In the genomic region with DNA sequence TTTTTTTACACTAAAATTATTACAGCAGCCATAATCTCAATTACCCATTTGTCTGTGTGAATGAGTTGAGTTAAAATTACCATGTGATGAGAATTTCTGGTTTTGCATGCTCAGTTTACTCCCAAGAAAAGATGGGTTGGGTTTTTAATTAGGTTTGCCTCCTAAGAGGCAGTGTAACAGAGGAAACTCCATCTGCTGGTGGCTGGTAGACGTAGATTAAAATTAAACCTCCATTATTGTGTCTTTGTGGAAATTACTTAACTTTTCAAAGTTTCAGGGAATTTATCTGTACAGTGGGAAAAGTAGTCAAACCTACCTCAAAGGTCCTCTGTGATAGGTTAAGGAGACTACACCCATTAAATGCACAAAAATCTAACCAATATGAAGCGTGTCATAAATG, we compare ENCODE assay signal across 24 cellular contexts.
DNase-seq lines count a peak whose midpoint lies in the region; ATAC-seq, FAIRE-seq and TF ChIP-seq lines count a peak whose summit lies in the region.
"Had no signal": no experiment of that assay in that cellular context is flagged by ENCODE, and none has a peak within 500 bp of the region (broad histone marks: within the 10 kb centered on the region; RNA-seq: fewer than 3 reads in every experiment).

No MANE protein-coding gene starts in this region.

- no peak overlapping the region for H3K27ac Mint-ChIP-seq in MCF 10A (ENCODE audit: low read depth, unreplicated experiment)
- no peak overlapping the region for H3K27ac Mint-ChIP-seq in activated T-helper 2 cell treated with anti-CD3 and anti-CD28 coated beads, Interferon-gamma antibody, Interleukin-2, Interleukin-4, amounts not matched to agents 10 μg/mL and 5 μg/mL and 100 μg/mL, durations not matched to agents 14 hours and 24 hours and 36 hours
- H3K27ac Mint-ChIP-seq: CD14-positive monocyte, natural killer cell had no signal

- ATAC-seq in PC-3 (peak; percentile 73), HG02938 (IDR thresholded peaks at IDR 0.05; ENCODE audit: unreplicated experiment) (no peak), GM21723 (IDR thresholded peaks at IDR 0.05; ENCODE audit: unreplicated experiment) (no peak)
- ATAC-seq: A549, esophagus mucosa, gastroesophageal sphincter, GM12878, natural killer cell had no signal

- no peak overlapping the region for H4K91ac ChIP-seq in H1 (replicated peaks; ENCODE audit: insufficient read length, low read length)

- POLR2A ChIA-PET in MCF 10A (lab: Yijun Ruan, JAX) (interaction anchor here (0.7 kb wide), 1 partner anchor 327 kb away, joined by 3 read pairs; no protein-coding TSS in a partner anchor), PC-3 (lab: Charles Lee; ENCODE audit: unreplicated experiment) (interaction anchor here (0.6 kb wide), 1 partner anchor 1606 kb away, joined by 5 read pairs; no protein-coding TSS in a partner anchor), H1 (lab: Charles Lee; ENCODE audit: partially characterized antibody) (no interaction called here), A673 (lab: Charles Lee; ENCODE audit: low non-redundant PET) (no interaction called here)

- CTCF ChIA-PET in MCF 10A (lab: Yijun Ruan, JAX), result interaction anchor here (0.6 to 1.3 kb wide), 3 partner anchors 22 to 637 kb away, joined by 3 to 5 read pairs (median 4); no protein-coding TSS in a partner anchor
- CTCF ChIA-PET in PC-3 (lab: Charles Lee), result interaction anchor here (0.7 to 1.4 kb wide), 2 partner anchors 298 to 1029 kb away, joined by 3 to 4 read pairs; no protein-coding TSS in a partner anchor
- CTCF ChIA-PET in H1 (lab: Charles Lee; ENCODE audit: partially characterized antibody), result interaction anchor here (0.6 to 1.6 kb wide), 4 partner anchors 9 to 800 kb away, joined by 3 to 4 read pairs (median 3); no protein-coding TSS in a partner anchor
- CTCF ChIA-PET in A673 (lab: Charles Lee), result no interaction called here

- H3K27me3 ChIP-seq in breast epithelium (no peaks in the 10 kb centered on the region), PC-3 (ENCODE audit: low read length) (no peaks in the 10 kb centered on the region), H1 (replicated peaks in 1 of 4; ENCODE audit: control insufficient read depth in 3 of 4, extremely low read depth in 1 of 4, insufficient read depth in 3 of 4, low read length in 3 of 4) (no peaks in the 10 kb centered on the region), A673 (replicated peaks; ENCODE audit: insufficient read depth, low read depth, low read length, poor library complexity) (no peaks in the 10 kb centered on the region)
- H3K27me3 ChIP-seq: adrenal gland, gastroesophageal sphincter, vagina had no signal

- H3K23me2 ChIP-seq in H1 (ENCODE audit: low read depth, low read length), result no peaks in the 10 kb centered on the region

- no peak overlapping the region for H2BK15ac ChIP-seq in H1 (ENCODE audit: low read length)

- no peak overlapping the region for H4K8ac ChIP-seq in H1 (ENCODE audit: extremely low read depth, insufficient read depth, low read length)

- H3K4me1 Mint-ChIP-seq in MCF 10A (ENCODE audit: insufficient read depth, unreplicated experiment), result peaks cover 8% of the 10 kb centered on the region
- H3K4me1 Mint-ChIP-seq in activated T-helper 2 cell treated with anti-CD3 and anti-CD28 coated beads, Interferon-gamma antibody, Interleukin-2, Interleukin-4, amounts not matched to agents 10 μg/mL and 5 μg/mL and 100 μg/mL, durations not matched to agents 14 hours and 24 hours and 36 hours (ENCODE audit: low read depth), result peaks cover 4% of the 10 kb centered on the region
- H3K4me1 Mint-ChIP-seq: CD14-positive monocyte, natural killer cell had no signal

- H3K4me1 ChIP-seq in breast epithelium (no peaks in the 10 kb centered on the region), PC-3 (ENCODE audit: insufficient read depth, low read length) (0 out of 2 replicates have a peak, but pooled peaks cover 4% of the 10 kb centered on the region), H1 (replicated peaks in 1 of 4; ENCODE audit: control insufficient read depth in 3 of 4, insufficient read depth in 4 of 4, low read length in 3 of 4) (no peaks in the 10 kb centered on the region), A673 (ENCODE audit: insufficient read depth, low read length, poor library complexity, severe bottlenecking) (no peaks in the 10 kb centered on the region)
- H3K4me1 ChIP-seq: A549, adrenal gland, gastroesophageal sphincter, vagina had no signal

- BruUV-seq in MCF 10A (replicated peaks; lab: Mats Ljungman, UMichigan) (no TSS peak), PC-3 (replicated peaks; lab: Mats Ljungman, UMichigan) (no TSS peak), A673 (replicated peaks; lab: Mats Ljungman, UMichigan) (no TSS peak)

- no peak overlapping the region for H2BK20ac ChIP-seq in H1 (ENCODE audit: low read length)

- H3K36me3 ChIP-seq in breast epithelium (no peaks in the 10 kb centered on the region), PC-3 (ENCODE audit: low read depth, low read length) (no peaks in the 10 kb centered on the region), H1 (ENCODE audit: control insufficient read depth in 2 of 4, insufficient read depth in 4 of 4, low read length in 3 of 4) (no peaks in the 10 kb centered on the region), A673 (ENCODE audit: insufficient read depth, low read length, poor library complexity, severe bottlenecking) (no peaks in the 10 kb centered on the region)
- H3K36me3 ChIP-seq: adrenal gland, gastroesophageal sphincter, vagina had no signal

- H3K27me3 Mint-ChIP-seq in MCF 10A (ENCODE audit: insufficient read depth, unreplicated experiment), result no peaks in the 10 kb centered on the region
- H3K27me3 Mint-ChIP-seq in activated T-helper 2 cell treated with anti-CD3 and anti-CD28 coated beads, Interferon-gamma antibody, Interleukin-2, Interleukin-4, amounts not matched to agents 10 μg/mL and 5 μg/mL and 100 μg/mL, durations not matched to agents 14 hours and 24 hours and 36 hours (ENCODE audit: low read depth), result no peaks in the 10 kb centered on the region

- no peak overlapping the region for H3K9ac ChIP-seq in PC-3 (ENCODE audit: low read length)
- no peak overlapping the region for H3K9ac ChIP-seq in H1 (replicated peaks in 1 of 4; ENCODE audit: extremely low read depth in 1 of 4, low read depth in 3 of 4, low read length in 3 of 4)

- TF ChIP-seq EP300 in H1 (IDR thresholded peaks at IDR 0.05; ENCODE audit: borderline replicate concordance in 1 of 2, low read depth in 2 of 2, low read length in 2 of 2), result no peak

- H3K36me3 Mint-ChIP-seq in MCF 10A (ENCODE audit: insufficient read depth, unreplicated experiment), result no peaks in the 10 kb centered on the region
- no peaks in the 10 kb centered on the region for H3K36me3 Mint-ChIP-seq in activated T-helper 2 cell treated with anti-CD3 and anti-CD28 coated beads, Interferon-gamma antibody, Interleukin-2, Interleukin-4, amounts not matched to agents 10 μg/mL and 5 μg/mL and 100 μg/mL, durations not matched to agents 14 hours and 24 hours and 36 hours (ENCODE audit: low read depth)
- H3K36me3 Mint-ChIP-seq: CD14-positive monocyte, natural killer cell had no signal

- H3K27ac ChIP-seq in breast epithelium (no peak overlapping the region), PC-3 (ENCODE audit: low read length) (no peak overlapping the region), H1 (ENCODE audit: low read depth, low read length) (no peak overlapping the region), A673 (ENCODE audit: low read depth, low read length, poor library complexity, severe bottlenecking) (no peak overlapping the region)
- H3K27ac ChIP-seq: A549, adrenal gland, gastroesophageal sphincter, vagina had no signal

- H4K5ac ChIP-seq in H1 (ENCODE audit: insufficient read length, low read depth, low read length), result no peak overlapping the region

- H2BK12ac ChIP-seq in H1 (ENCODE audit: low read depth, low read length), result no peak overlapping the region

- no peak overlapping the region for H3K4ac ChIP-seq in H1 (replicated peaks; ENCODE audit: insufficient read length, low read depth, low read length)

- H3K79me1 ChIP-seq in H1 (ENCODE audit: low read depth, low read length), result no peaks in the 10 kb centered on the region

- no peak overlapping the region for H2BK120ac ChIP-seq in H1 (replicated peaks; ENCODE audit: low read depth, low read length)

- no peaks in the 10 kb centered on the region for H3K9me3 Mint-ChIP-seq in MCF 10A (ENCODE audit: unreplicated experiment)
- peaks cover 5% of the 10 kb centered on the region for H3K9me3 Mint-ChIP-seq in activated T-helper 2 cell treated with anti-CD3 and anti-CD28 coated beads, Interferon-gamma antibody, Interleukin-2, Interleukin-4, amounts not matched to agents 10 μg/mL and 5 μg/mL and 100 μg/mL, durations not matched to agents 14 hours and 24 hours and 36 hours
- H3K9me3 Mint-ChIP-seq: CD14-positive monocyte had no signal

- H3K56ac ChIP-seq in H1 (replicated peaks; ENCODE audit: insufficient read length, low read depth, low read length), result no peak overlapping the region

- H3K9me3 ChIP-seq in breast epithelium, result no peaks in the 10 kb centered on the region
- H3K9me3 ChIP-seq in PC-3 (ENCODE audit: low read length), result no peaks in the 10 kb centered on the region
- no peaks in the 10 kb centered on the region for H3K9me3 ChIP-seq in H1 (ENCODE audit: insufficient read depth in 2 of 2, low read depth in 1 of 2, low read length in 1 of 2)
- H3K9me3 ChIP-seq in A673 (ENCODE audit: low read depth, low read length, poor library complexity, severe bottlenecking), result peaks cover 4% of the 10 kb centered on the region
- H3K9me3 ChIP-seq: A549, adrenal gland, gastroesophageal sphincter, vagina had no signal

- H3K23ac ChIP-seq in H1 (ENCODE audit: insufficient read length), result no peak overlapping the region

- TF ChIP-seq POLR2A in breast epithelium (IDR thresholded peaks at IDR 0.05) (no peak), H1 (IDR thresholded peaks at IDR 0.05; ENCODE audit: control extremely low read depth in 1 of 2, low read depth in 2 of 2, low read length in 2 of 2) (no peak)

- H3K4me3 ChIP-seq in breast epithelium (no peak overlapping the region), PC-3 (ENCODE audit: low read length) (no peak overlapping the region), H1 (ENCODE audit: extremely low read depth in 1 of 4, insufficient read depth in 2 of 4, low read depth in 3 of 4, low read length in 4 of 4) (no peak overlapping the region), A673 (ENCODE audit: low read depth, low read length, poor library complexity, severe bottlenecking) (no peak overlapping the region)
- H3K4me3 ChIP-seq: A549, adrenal gland, gastroesophageal sphincter, GM12878, vagina had no signal

- H3K4me3 Mint-ChIP-seq in MCF 10A (ENCODE audit: unreplicated experiment), result no peak overlapping the region
- no peak overlapping the region for H3K4me3 Mint-ChIP-seq in activated T-helper 2 cell treated with anti-CD3 and anti-CD28 coated beads, Interferon-gamma antibody, Interleukin-2, Interleukin-4, amounts not matched to agents 10 μg/mL and 5 μg/mL and 100 μg/mL, durations not matched to agents 14 hours and 24 hours and 36 hours (ENCODE audit: low read depth)
- H3K4me3 Mint-ChIP-seq: CD14-positive monocyte, natural killer cell had no signal

- DNase-seq in MCF 10A (ENCODE audit: unreplicated experiment) (peak; percentile 4), breast epithelium (ENCODE audit: low spot score in 2 of 2) (no peak), PC-3 (peak; percentile 37), H1 (ENCODE audit: low read depth in 1 of 2, low spot score in 2 of 2) (no peak), A673 (ENCODE audit: low spot score) (no peak)
- DNase-seq in activated T-helper 2 cell treated with anti-CD3 and anti-CD28 coated beads, Interferon-gamma antibody, Interleukin-2, Interleukin-4, amounts not matched to agents 10 μg/mL and 5 μg/mL and 100 μg/mL, durations not matched to agents 14 hours and 24 hours and 36 hours (ENCODE audit: low spot score), result no peak
- DNase-seq: activated CD4-positive, alpha-beta T cell treated with anti-CD3 and anti-CD28 coated beads, Interleukin-2, amount 50 U/mL, for 48 hours; activated T-cell treated with anti-CD3 and anti-CD28 coated beads for 4 hours; adrenal gland; DMS 273 treated with DMSO at 0.1 percent for 48 hours; kidney glomerular epithelial cell; natural killer cell; NCI-H1436; NCI-H2171 treated with DMSO at 0.1 percent for 48 hours; NCI-H526 treated with DMSO at 0.1 percent for 48 hours; posterior cingulate gyrus had no signal

- H2AK5ac ChIP-seq in H1 (ENCODE audit: low read depth, low read length), result no peak overlapping the region

- H3K18ac ChIP-seq in H1 (ENCODE audit: extremely low read depth, low read length), result no peak overlapping the region

- H3F3A ChIP-seq in PC-3 (ENCODE audit: low read length, unreplicated experiment), result no peaks in the 10 kb centered on the region

- H3K9me2 ChIP-seq in PC-3 (replicated peaks; ENCODE audit: low read length), result no peaks in the 10 kb centered on the region

- intact Hi-C loops in MCF 10A (cut with micrococcal nuclease) (loop anchor here (10.0 kb wide), 1 partner anchor 288 kb away; no protein-coding TSS in a partner anchor), breast epithelium (cut with DNase I; ENCODE audit: low total_unique reads) (no loop called here), PC-3 (cut with micrococcal nuclease) (loop anchor here (1.0 to 5.0 kb wide), 5 partner anchors 246 to 1030 kb away; no protein-coding TSS in a partner anchor), A673 (cut with micrococcal nuclease; ENCODE audit: unreplicated experiment) (no loop called here)
- intact Hi-C loops in activated T-helper 2 cell treated with anti-CD3 and anti-CD28 coated beads, Interferon-gamma antibody, Interleukin-2, Interleukin-4, amounts not matched to agents 10 μg/mL and 5 μg/mL and 100 μg/mL, durations not matched to agents 14 hours and 24 hours and 36 hours (cut with micrococcal nuclease), result no loop called here

- H2AFZ ChIP-seq in PC-3 (ENCODE audit: low read length) (no peak overlapping the region), H1 (ENCODE audit: low read length) (peak overlapping the region; percentile 61; the same call in 1 of the 2 replicates)

- H4K20me1 ChIP-seq in PC-3 (ENCODE audit: low read length) (no peaks in the 10 kb centered on the region), H1 (replicated peaks in 1 of 2; ENCODE audit: control insufficient read depth in 1 of 2, insufficient read depth in 2 of 2, low read length in 2 of 2) (no peaks in the 10 kb centered on the region)

- no peaks in the 10 kb centered on the region for H3K79me2 ChIP-seq in PC-3 (ENCODE audit: low read length)
- H3K79me2 ChIP-seq in H1 (ENCODE audit: control insufficient read depth in 1 of 2, insufficient read depth in 2 of 2, low read length in 2 of 2), result no peaks in the 10 kb centered on the region

- TF ChIP-seq RAD21 in H1 (IDR thresholded peaks at IDR 0.05 in 1 of 2, conservative IDR thresholded peaks at IDR 0.05 in 1 of 2; ENCODE audit: low read depth in 2 of 2, low read length in 2 of 2), result peak; percentile 28 to 35; a peak in 3 of 4 replicates

- H3K4me2 ChIP-seq in PC-3 (ENCODE audit: low read length) (no peak overlapping the region), H1 (ENCODE audit: insufficient read depth in 1 of 2, low read depth in 2 of 2, low read length in 2 of 2) (no peak overlapping the region)
- H3K4me2 ChIP-seq: A549 had no signal

- no peak for FAIRE-seq in H1 (lab: Jason Lieb, UNC)
- FAIRE-seq: A549, GM12878 had no signal

- no peak overlapping the region for H2BK5ac ChIP-seq in H1 (ENCODE audit: low read depth, low read length)

- WGBS in H1 (ENCODE audit: extremely low coverage in 1 of 2, insufficient coverage in 1 of 2, insufficient read length in 1 of 2, insufficient replicate concordance in 2 of 2, low coverage in 1 of 2, low lambda C conversion rate in 2 of 2, missing lambda C conversion rate in 1 of 2), 2 experiments, result 92% methylated on average over 2 of the region's 2 CpGs; no CpG with 5 or more reads in 1 of the 2 experiments

- no peak overlapping the region for H3K14ac ChIP-seq in H1 (ENCODE audit: insufficient read length)

- no peak for TF ChIP-seq CTCF in MCF 10A (IDR thresholded peaks at IDR 0.05; ENCODE audit: unreplicated experiment)
- TF ChIP-seq CTCF in breast epithelium (IDR thresholded peaks at IDR 0.05), result no peak
- TF ChIP-seq CTCF in PC-3 (conservative IDR thresholded peaks at IDR 0.05; ENCODE audit: low read depth, low read length), result peak; percentile 72
- TF ChIP-seq CTCF in H1 (IDR thresholded peaks at IDR 0.05; ENCODE audit: control extremely low read depth in 1 of 3, insufficient read depth in 1 of 3, low read depth in 1 of 3, low read length in 3 of 3), result peak in 2 of 3 experiments; percentile 10 to 26; a peak in 2 of 4 replicates
- TF ChIP-seq CTCF in A673 (conservative IDR thresholded peaks at IDR 0.05; ENCODE audit: low read depth, low read length), result no peak

Comparison
In these comparisons a context has a peak if more than half of its experiments do, and no peak if none do; other contexts are left out.
1. DNase-seq: peak in MCF 10A (single experiment) and PC-3 (single experiment); none in breast epithelium (0 of 2), H1 (0 of 2), activated T-helper 2 cell treated with anti-CD3 and anti-CD28 coated beads, Interferon-gamma antibody, Interleukin-2, Interleukin-4, amounts not matched to agents 10 μg/mL and 5 μg/mL and 100 μg/mL, durations not matched to agents 14 hours and 24 hours and 36 hours (single experiment) and A673 (single experiment).
2. intact Hi-C loops: an anchor here in MCF 10A (10.0 kb wide) and PC-3 (1.0 to 5.0 kb wide); none called in breast epithelium, activated T-helper 2 cell treated with anti-CD3 and anti-CD28 coated beads, Interferon-gamma antibody, Interleukin-2, Interleukin-4, amounts not matched to agents 10 μg/mL and 5 μg/mL and 100 μg/mL, durations not matched to agents 14 hours and 24 hours and 36 hours and A673.
3. CTCF ChIP-seq: peak in PC-3 (single experiment) and H1 (2 of 3); none in MCF 10A (single experiment), breast epithelium (0 of 3) and A673 (single experiment).
4. POLR2A ChIA-PET loops: an anchor here in MCF 10A (0.7 kb wide) and PC-3 (0.6 kb wide); none called in H1 and A673.